12 cellular contexts compared by ENCODE assay signal in the genomic region with DNA sequence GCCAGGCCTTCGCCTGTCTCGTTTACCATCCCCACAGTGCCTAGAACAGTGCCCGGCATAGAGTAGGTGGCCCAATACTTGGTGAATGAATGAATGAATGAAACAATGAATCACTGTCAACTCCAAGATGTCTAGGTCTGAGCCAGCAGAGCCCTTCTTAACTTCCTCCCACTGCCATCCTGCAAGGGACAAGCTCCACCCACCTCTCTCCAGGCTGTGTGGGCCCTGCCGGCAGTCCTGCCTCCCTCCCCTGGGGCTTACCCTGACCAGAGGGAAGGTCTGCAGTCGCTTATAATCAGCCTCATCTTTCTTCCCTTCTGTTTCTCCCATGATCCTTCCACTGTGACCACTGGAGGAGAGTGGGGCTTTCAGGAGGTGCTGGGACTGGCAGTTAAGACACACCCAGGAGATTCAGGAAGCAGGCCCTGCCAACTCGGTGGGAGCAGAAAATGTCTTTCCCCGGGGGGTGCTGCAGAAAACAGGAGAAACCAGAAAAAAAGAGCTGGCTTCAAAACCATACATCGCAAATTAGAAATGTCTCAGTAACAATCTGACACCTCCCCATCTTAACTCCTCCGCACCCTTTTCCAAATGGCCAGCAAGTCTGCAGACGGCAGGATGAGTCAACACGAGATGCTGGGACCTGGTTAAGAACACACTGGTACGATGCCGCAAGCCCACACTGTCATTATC. TPM values are rescaled to one million over a fixed set of nuclear protein-coding genes. Genes with fewer than 3 reads are reported as not detected.
DNase-seq lines count a peak whose midpoint lies in the region; ATAC-seq and TF ChIP-seq lines count a peak whose summit lies in the region.
"Had no signal": no experiment of that assay in that cellular context is flagged by ENCODE, and none has a peak within 500 bp of the region (broad histone marks: within the 10 kb centered on the region; RNA-seq: fewer than 3 reads in every experiment).

No MANE protein-coding gene starts in this region.

- 84 to 86% methylated on average over 12 to 13 of the region's 13 CpGs for whole genome bisulfite sequencing in endodermal cell (ENCODE audit: insufficient coverage in 1 of 2, insufficient read length in 1 of 2), 2 experiments

- H3K9me3 Mint-ChIP-seq in CD4-positive, CD25-positive, alpha-beta regulatory T cell = no peaks in the 10 kb centered on the region
- no peaks in the 10 kb centered on the region for H3K9me3 Mint-ChIP-seq in endodermal cell

- DNase-seq in CD4-positive, CD25-positive, alpha-beta regulatory T cell = no peak
- DNase-seq in Kasumi-1 (lab: John Stamatoyannopoulos, UW) = peak; percentile 39 to 52
- peak; percentile 33 for DNase-seq in amniotic stem cell (lab: John Stamatoyannopoulos, UW)
- DNase-seq in kidney glomerular epithelial cell (lab: John Stamatoyannopoulos, UW) = peak; percentile 1
- DNase-seq in gastrocnemius medialis = no peak
- DNase-seq in activated naive CD4-positive, alpha-beta T cell treated with anti-CD3 and anti-CD28 coated beads, Interleukin-2, amount 50 U/mL, for 16 hours = no peak
- no peak for DNase-seq in endodermal cell
- DNase-seq in substantia nigra (lab: John Stamatoyannopoulos, UW) = no peak
- DNase-seq: DMS153, erythroblast, NCI-H524 had no signal

- in situ Hi-C loops in gastrocnemius medialis (cut with MboI; ENCODE audit: low sequenced_read_pairs in 4 of 4) = no loop called here

- no peak overlapping the region for H3K4me3 ChIP-seq in CD4-positive, CD25-positive, alpha-beta regulatory T cell (ENCODE audit: low read depth, low read length)
- H3K4me3 ChIP-seq in gastrocnemius medialis = no peak overlapping the region
- H3K4me3 ChIP-seq in endodermal cell (ENCODE audit: low read length) = no peak overlapping the region
- H3K4me3 ChIP-seq: lung had no signal

- TF ChIP-seq POLR2A in gastrocnemius medialis (IDR thresholded peaks at IDR 0.05) = no peak

- peaks cover 8% of the 10 kb centered on the region for H3K36me3 ChIP-seq in CD4-positive, CD25-positive, alpha-beta regulatory T cell (ENCODE audit: control insufficient read depth, insufficient read depth, low read length)
- H3K36me3 ChIP-seq in gastrocnemius medialis (no peaks in the 10 kb centered on the region), endodermal cell (ENCODE audit: control insufficient read depth, insufficient read depth, low read length) (no peaks in the 10 kb centered on the region)

- no peak overlapping the region for H3K27ac ChIP-seq in CD4-positive, CD25-positive, alpha-beta regulatory T cell (ENCODE audit: insufficient read depth, low read length, poor library complexity, severe bottlenecking)
- H3K27ac ChIP-seq in gastrocnemius medialis (no peak overlapping the region), endodermal cell (ENCODE audit: low read depth, low read length) (no peak overlapping the region), substantia nigra (ENCODE audit: low read depth, low read length, poor library complexity, severe bottlenecking) (no peak overlapping the region)

- no peaks in the 10 kb centered on the region for H3K27me3 ChIP-seq in CD4-positive, CD25-positive, alpha-beta regulatory T cell (ENCODE audit: control insufficient read depth, insufficient read depth, low read length)
- H3K27me3 ChIP-seq in gastrocnemius medialis (no peaks in the 10 kb centered on the region), endodermal cell (ENCODE audit: control insufficient read depth, insufficient read depth, low read length, poor library complexity, severe bottlenecking) (no peaks in the 10 kb centered on the region)

- TF ChIP-seq CTCF in gastrocnemius medialis (IDR thresholded peaks at IDR 0.05 in 4 of 5, conservative IDR thresholded peaks at IDR 0.05 in 1 of 5) (no peak), endodermal cell (conservative IDR thresholded peaks at IDR 0.05) (no peak)

- peaks cover 21% of the 10 kb centered on the region for H3K36me3 Mint-ChIP-seq in CD4-positive, CD25-positive, alpha-beta regulatory T cell
- peaks cover 24% of the 10 kb centered on the region for H3K36me3 Mint-ChIP-seq in endodermal cell (ENCODE audit: low read depth)

- H3K4me1 Mint-ChIP-seq in CD4-positive, CD25-positive, alpha-beta regulatory T cell = peaks cover 0 to 14% (median 5%) of the 10 kb centered on the region in 4 donors
- peaks cover 1% of the 10 kb centered on the region for H3K4me1 Mint-ChIP-seq in endodermal cell

- intact Hi-C loops in gastrocnemius medialis (cut with DNase I; ENCODE audit: low total_unique reads) = no loop called here

- H3K27me3 Mint-ChIP-seq in CD4-positive, CD25-positive, alpha-beta regulatory T cell = no peaks in the 10 kb centered on the region
- no peaks in the 10 kb centered on the region for H3K27me3 Mint-ChIP-seq in endodermal cell (ENCODE audit: insufficient read depth)

- no peaks in the 10 kb centered on the region for H3K4me1 ChIP-seq in CD4-positive, CD25-positive, alpha-beta regulatory T cell (ENCODE audit: control insufficient read depth, insufficient read depth, low read length, poor library complexity, severe bottlenecking)
- H3K4me1 ChIP-seq in gastrocnemius medialis (peaks cover 0 to 2% of the 10 kb centered on the region in 2 donors), endodermal cell (ENCODE audit: control insufficient read depth, insufficient read depth, low read length) (no peaks in the 10 kb centered on the region)

- H3K4me3 Mint-ChIP-seq in CD4-positive, CD25-positive, alpha-beta regulatory T cell = no peak overlapping the region
- H3K4me3 Mint-ChIP-seq in endodermal cell = no peak overlapping the region

- H3K9me3 ChIP-seq in CD4-positive, CD25-positive, alpha-beta regulatory T cell (ENCODE audit: control insufficient read depth in 2 of 2, low read length in 2 of 2) = no peaks in the 10 kb centered on the region
- H3K9me3 ChIP-seq in gastrocnemius medialis (no peaks in the 10 kb centered on the region), endodermal cell (ENCODE audit: control insufficient read depth, low read length) (no peaks in the 10 kb centered on the region)

- H3K9ac ChIP-seq in endodermal cell (ENCODE audit: extremely low read depth, low read length, poor library complexity, severe bottlenecking) = no peak overlapping the region

- ATAC-seq in CD4-positive, CD25-positive, alpha-beta regulatory T cell (ENCODE audit: low read depth in 2 of 2) = no peak
- no peak for ATAC-seq in gastrocnemius medialis

- peak overlapping the region; percentile 25 to 93 (median 70) for H3K27ac Mint-ChIP-seq in CD4-positive, CD25-positive, alpha-beta regulatory T cell
- H3K27ac Mint-ChIP-seq in endodermal cell = no peak overlapping the region

RNA-seq across cellular contexts. Expression of gene DNAL4, which starts 11.4 kb away (rescaled TPM):
- 6.3 TPM for total RNA-seq in CD4-positive, CD25-positive, alpha-beta regulatory T cell
- 10 to 100 TPM in 2 of 4 donors, 1 to 10 TPM in 2; 9.3 to 10.9 (median 10.0) TPM for polyA plus RNA-seq in CD4-positive, CD25-positive, alpha-beta regulatory T cell
- total RNA-seq in gastrocnemius medialis = 1 to 10 TPM; 5.7 to 7.2 (median 6.7) TPM
- 10 to 100 TPM; 24.8 to 29.8 TPM for total RNA-seq in endodermal cell
- 28.5 TPM for polyA plus RNA-seq in endodermal cell (2013, experiment 1 of 2)
- 25.9 TPM for polyA plus RNA-seq in endodermal cell (2013, experiment 2 of 2)

RNA-seq across cellular contexts. Expression of gene SUN2, which starts 26.8 kb away (rescaled TPM):
- total RNA-seq in CD4-positive, CD25-positive, alpha-beta regulatory T cell = 454 TPM
- polyA plus RNA-seq in CD4-positive, CD25-positive, alpha-beta regulatory T cell = 100 to 1,000 TPM; 260 to 381 (median 298) TPM
- total RNA-seq in gastrocnemius medialis (100 to 1,000 TPM; 177 to 423 (median 312) TPM), endodermal cell (10 to 100 TPM; 23.0 to 32.4 TPM)
- 66.3 TPM for polyA plus RNA-seq in endodermal cell (2013, experiment 1 of 2)
- 71.5 TPM for polyA plus RNA-seq in endodermal cell (2013, experiment 2 of 2)

Comparison
In these comparisons a context has a peak if more than half of its experiments do, and no peak if none do; other contexts are left out.
1. DNase-seq: peak in Kasumi-1 (2 of 2), amniotic stem cell (single experiment) and kidney glomerular epithelial cell (single experiment); none in CD4-positive, CD25-positive, alpha-beta regulatory T cell (0 of 3), gastrocnemius medialis (0 of 2), activated naive CD4-positive, alpha-beta T cell treated with anti-CD3 and anti-CD28 coated beads, Interleukin-2, amount 50 U/mL, for 16 hours (single experiment), endodermal cell (single experiment) and substantia nigra (0 of 49).
2. RNA of gene SUN2, which starts 26.8 kb away (total RNA-seq): 454 TPM in CD4-positive, CD25-positive, alpha-beta regulatory T cell (single experiment) and 177 to 423 TPM in gastrocnemius medialis; 23.0 to 32.4 TPM in endodermal cell; every median in the first group is over 4 times any median in the second.